Comparison of ENCODE assay signal across 11 cellular contexts in the genomic region with DNA sequence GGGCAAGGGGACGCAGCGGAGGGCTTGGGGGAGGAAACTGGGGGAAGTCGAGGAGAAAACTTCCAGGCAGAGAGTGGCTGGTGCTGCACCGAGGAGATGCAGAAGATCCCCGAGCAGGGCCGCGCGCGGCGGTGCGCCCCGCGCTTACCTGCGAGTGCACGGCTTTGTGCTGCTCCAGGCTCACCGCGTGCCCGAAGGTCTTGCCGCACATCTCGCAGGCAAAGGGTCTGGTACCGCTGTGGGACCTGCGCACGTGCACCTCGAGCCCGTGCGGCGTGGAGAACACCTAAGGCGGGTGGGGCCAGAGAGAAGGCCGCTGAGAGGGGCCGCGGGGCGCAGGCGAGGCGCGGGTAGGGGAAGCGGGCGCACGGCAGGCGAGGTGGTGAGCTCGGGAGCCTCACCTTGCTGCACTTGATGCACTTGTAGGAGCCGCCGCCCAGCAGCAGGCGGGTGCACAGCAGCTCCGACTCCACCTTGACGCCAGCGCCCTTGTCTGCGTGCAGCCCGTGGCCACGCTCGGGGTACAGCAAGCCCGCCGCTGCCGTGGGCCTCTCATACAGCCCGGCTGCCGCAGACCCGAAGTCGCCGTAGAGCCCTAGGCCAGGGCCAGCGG. TPM values are rescaled to one million over a fixed set of nuclear protein-coding genes. Genes with fewer than 3 reads are reported as not detected.
DNase-seq lines count a peak whose midpoint lies in the region; ATAC-seq, FAIRE-seq and TF ChIP-seq lines count a peak whose summit lies in the region.
"Had no signal": no experiment of that assay in that cellular context is flagged by ENCODE, and none has a peak within 500 bp of the region (broad histone marks: within the 10 kb centered on the region; RNA-seq: fewer than 3 reads in every experiment).

No MANE protein-coding gene starts in this region.

- H3K9ac ChIP-seq in astrocyte (ENCODE audit: low read length) = no peak overlapping the region

- ATAC-seq in left colon = peak; percentile 53
- no peak for ATAC-seq in GM18520 (IDR thresholded peaks at IDR 0.05; ENCODE audit: unreplicated experiment)
- no peak for ATAC-seq in HG02970 (IDR thresholded peaks at IDR 0.05; ENCODE audit: low FRiP score, unreplicated experiment)

- H3K36me3 Mint-ChIP-seq in activated naive CD4-positive, alpha-beta T cell treated with anti-CD3 and anti-CD28 coated beads, Interleukin-2, amount 50 U/mL, for 24 hours = peaks cover 42% of the 10 kb centered on the region
- peaks cover 12% of the 10 kb centered on the region for H3K36me3 Mint-ChIP-seq in astrocyte (ENCODE audit: low read depth, unreplicated experiment)

- H3K4me3 ChIP-seq in astrocyte (ENCODE audit: insufficient read depth, low read depth, low read length) (no peak overlapping the region), suprapubic skin (peak overlapping the region; percentile 60)

- H3K27ac ChIP-seq in astrocyte (ENCODE audit: low read depth, low read length) (no peak overlapping the region), suprapubic skin (no peak overlapping the region)

- H3K9me3 ChIP-seq in astrocyte (ENCODE audit: insufficient read depth, low read depth, low read length) = peaks cover 2% of the 10 kb centered on the region
- H3K9me3 ChIP-seq in suprapubic skin = no peaks in the 10 kb centered on the region

- peak overlapping the region; percentile 83 for H3K4me3 Mint-ChIP-seq in activated naive CD4-positive, alpha-beta T cell treated with anti-CD3 and anti-CD28 coated beads, Interleukin-2, amount 50 U/mL, for 24 hours
- no peak overlapping the region for H3K4me3 Mint-ChIP-seq in astrocyte (ENCODE audit: unreplicated experiment)

- TF ChIP-seq CTCF in astrocyte (IDR thresholded peaks at IDR 0.05; ENCODE audit: insufficient read depth, low read depth, low read length) = no peak
- no peak for TF ChIP-seq CTCF in suprapubic skin (IDR thresholded peaks at IDR 0.05)

- H3K27me3 Mint-ChIP-seq in activated naive CD4-positive, alpha-beta T cell treated with anti-CD3 and anti-CD28 coated beads, Interleukin-2, amount 50 U/mL, for 24 hours = no peaks in the 10 kb centered on the region
- H3K27me3 Mint-ChIP-seq in astrocyte (ENCODE audit: low read depth, unreplicated experiment) = peaks cover 86% of the 10 kb centered on the region

- H3K79me2 ChIP-seq in astrocyte (ENCODE audit: insufficient read depth, low read length) = no peaks in the 10 kb centered on the region

- H3K36me3 ChIP-seq in astrocyte (ENCODE audit: insufficient read depth, low read length) (no peaks in the 10 kb centered on the region), suprapubic skin (no peaks in the 10 kb centered on the region)

- WGBS in suprapubic skin = 36% methylated on average over 23 of the region's 59 CpGs

- no peak for TF ChIP-seq POLR2A in suprapubic skin (IDR thresholded peaks at IDR 0.05)

- peak overlapping the region; percentile 51 for H2AFZ ChIP-seq in astrocyte (ENCODE audit: low read depth, low read length)

- H4K20me1 ChIP-seq in astrocyte (ENCODE audit: insufficient read depth, low read length) = peaks cover 32% of the 10 kb centered on the region

- peaks cover 58% of the 10 kb centered on the region for H3K4me1 Mint-ChIP-seq in activated naive CD4-positive, alpha-beta T cell treated with anti-CD3 and anti-CD28 coated beads, Interleukin-2, amount 50 U/mL, for 24 hours
- peaks cover 7% of the 10 kb centered on the region for H3K4me1 Mint-ChIP-seq in astrocyte (ENCODE audit: low read depth, unreplicated experiment)

- no peaks in the 10 kb centered on the region for H3K9me3 Mint-ChIP-seq in activated naive CD4-positive, alpha-beta T cell treated with anti-CD3 and anti-CD28 coated beads, Interleukin-2, amount 50 U/mL, for 24 hours
- H3K9me3 Mint-ChIP-seq in astrocyte (ENCODE audit: unreplicated experiment) = peaks cover 15% of the 10 kb centered on the region

- peak overlapping the region; percentile 43 for H3K4me2 ChIP-seq in astrocyte (ENCODE audit: low read length)

- DNase-seq in activated naive CD4-positive, alpha-beta T cell treated with Interleukin-2 at 50 U/mL for 16 hours = no peak
- DNase-seq in astrocyte (ENCODE audit: low read depth) (no peak), left colon (peak in 1 of 2 donors; percentile 37), suprapubic skin (ENCODE audit: low spot score in 2 of 2) (no peak), cortex of kidney (lab: John Stamatoyannopoulos, UW) (no peak)
- DNase-seq: NCI-H2029; stimulated activated naive CD4-positive, alpha-beta T cell had no signal

- H3K27me3 ChIP-seq in astrocyte (ENCODE audit: insufficient read depth, low read length) (peaks cover 96% of the 10 kb centered on the region), suprapubic skin (peaks cover 70% of the 10 kb centered on the region)

- no peak for TF ChIP-seq EP300 in suprapubic skin (IDR thresholded peaks at IDR 0.05)

- intact Hi-C loops in left colon (cut with DNase I, micrococcal nuclease) = no loop called here

- no peak for FAIRE-seq in astrocyte (lab: Jason Lieb, UNC)
- FAIRE-seq: frontal cortex had no signal

- H3K27ac Mint-ChIP-seq in activated naive CD4-positive, alpha-beta T cell treated with anti-CD3 and anti-CD28 coated beads, Interleukin-2, amount 50 U/mL, for 24 hours = no peak overlapping the region
- H3K27ac Mint-ChIP-seq in astrocyte (ENCODE audit: unreplicated experiment) = peak overlapping the region; percentile 69

- H3K4me1 ChIP-seq in astrocyte (ENCODE audit: insufficient read depth, low read length) = peaks cover 29% of the 10 kb centered on the region
- H3K4me1 ChIP-seq in suprapubic skin = peaks cover 53% of the 10 kb centered on the region

RNA-seq across cellular contexts. Expression of a gene that starts 6.4 kb away (rescaled TPM):
- 0.48 and 0.89 TPM in 2 replicates for total RNA-seq in astrocyte
- total RNA-seq in left colon = 1 to 10 TPM; 8.2 to 9.2 TPM
- under 1 TPM in 2 of 4 donors, not detected in 2; 0.36 to 0.48 TPM for total RNA-seq in suprapubic skin
- total RNA-seq: frontal cortex had no signal
